ENCODE assay signal across 2 cellular contexts in the genomic region with DNA sequence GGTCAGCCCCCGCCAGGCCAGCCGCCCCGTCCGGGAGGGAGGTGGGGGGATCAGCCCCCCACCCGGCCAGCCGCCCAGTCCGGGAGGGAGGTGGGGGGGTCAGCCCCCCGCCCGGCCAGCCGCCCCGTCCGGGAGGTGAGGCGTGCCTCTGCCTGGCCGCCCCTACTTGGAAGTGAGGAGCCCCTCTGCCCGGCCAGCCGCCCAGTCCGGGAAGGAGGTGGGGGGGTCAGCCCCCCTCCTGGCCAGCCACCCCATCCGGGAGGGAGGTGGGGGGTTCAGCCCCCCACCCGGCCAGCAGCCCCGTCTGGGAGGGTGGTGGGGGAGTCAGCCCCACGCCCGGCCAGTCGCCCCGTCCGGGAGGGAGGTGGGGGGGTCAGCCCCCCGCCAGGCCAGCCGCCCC.
DNase-seq lines count a peak whose midpoint lies in the region; FAIRE-seq and TF ChIP-seq lines count a peak whose summit lies in the region.
"Not testable (repeated sequence)": the region's sequence is repeated elsewhere in the genome, so short reads cannot be mapped to it uniquely, and the experiment has no call there.

No MANE protein-coding gene starts in this region.

- H3K27me3 ChIP-seq in testis, result not testable (repeated sequence)

- DNase-seq in kidney, result peak; percentile 73
- not testable (repeated sequence) for DNase-seq in testis

- H3K27ac ChIP-seq in kidney (ENCODE audit: low read depth in 2 of 2, low read length in 2 of 2); testis: not testable (repeated sequence)

- H3K4me3 ChIP-seq in kidney (ENCODE audit: low read length in 2 of 2), result not testable (repeated sequence)
- peak overlapping the region; percentile 9 to 17 for H3K4me3 ChIP-seq in testis

- intact Hi-C loops in kidney (cut with DNase I); testis (cut with DNase I; ENCODE audit: low total_unique reads): not testable (repeated sequence)

- H3K36me3 ChIP-seq in kidney (ENCODE audit: control insufficient read depth in 1 of 2, insufficient read depth in 2 of 2, low read length in 2 of 2); testis (ENCODE audit: low read depth, missing control alignments): not testable (repeated sequence)

- H3K9ac ChIP-seq in kidney (ENCODE audit: low read length in 2 of 2), result not testable (repeated sequence)

- not testable (repeated sequence) for TF ChIP-seq CTCF in kidney (IDR thresholded peaks at IDR 0.05; ENCODE audit: borderline replicate concordance, extremely low read depth, insufficient read depth); testis (IDR thresholded peaks at IDR 0.05)

- not testable (repeated sequence) for H3K9me3 ChIP-seq in kidney (ENCODE audit: control insufficient read depth in 1 of 2, low read length in 2 of 2); testis

- WGBS in testis, 2 donors, result no CpG with 5 or more reads among the region's 27 CpGs

- not testable (repeated sequence) for H3K4me1 ChIP-seq in kidney (ENCODE audit: control insufficient read depth in 1 of 2, insufficient read depth in 1 of 2, low read depth in 1 of 2, low read length in 2 of 2); testis

- not testable (repeated sequence) for FAIRE-seq in kidney (lab: Jason Lieb, UNC)

- TF ChIP-seq POLR2A in testis (IDR thresholded peaks at IDR 0.05), result not testable (repeated sequence)
